Comparison of ENCODE assay signal across 10 cellular contexts in genomic region chr7:98399462-98399861, GRCh38. TPM values are rescaled to one million over a fixed set of nuclear protein-coding genes. Genes with fewer than 3 reads are reported as not detected.
DNase-seq lines count a peak whose midpoint lies in the region; ATAC-seq, FAIRE-seq and TF ChIP-seq lines count a peak whose summit lies in the region.
"Had no signal": no experiment of that assay in that cellular context is flagged by ENCODE, and none has a peak within 500 bp of the region (broad histone marks: within the 10 kb centered on the region; RNA-seq: fewer than 3 reads in every experiment).

No MANE protein-coding gene starts in this region.

- ATAC-seq in GM19467 (IDR thresholded peaks at IDR 0.05; ENCODE audit: unreplicated experiment), result no peak

- no peaks in the 10 kb centered on the region for H3K36me3 Mint-ChIP-seq in activated naive CD4-positive, alpha-beta T cell treated with anti-CD3 and anti-CD28 coated beads, Interleukin-2, amount 50 U/mL, for 24 hours
- no peaks in the 10 kb centered on the region for H3K36me3 Mint-ChIP-seq in activated T-helper 1 cell treated with anti-CD3 and anti-CD28 coated beads, Interleukin-12 subunit alpha, Interleukin-12 subunit beta, Interleukin-2, Interleukin-4 antibody, amounts not matched to agents 30 ng/mL and 10 ng/mL and 1 ng/mL, durations not matched to agents 14 hours and 24 hours and 36 hours (ENCODE audit: low read depth)

- H3K36me3 ChIP-seq in keratinocyte (ENCODE audit: control insufficient read depth in 2 of 2, extremely low read depth in 1 of 2, insufficient read depth in 2 of 2, low read length in 2 of 2) (peaks cover 0 to 1% of the 10 kb centered on the region in 2 experiments), suprapubic skin (no peaks in the 10 kb centered on the region)

- dilution Hi-C loops in keratinocyte (cut with MboI; ENCODE audit: extremely low pct_ligation_motif_present, low sequenced_read_pairs), result no loop called here

- DNase-seq in activated naive CD4-positive, alpha-beta T cell treated with anti-CD3 and anti-CD28 coated beads, Interleukin-2, amount 50 U/mL, for 16 hours, result no peak
- DNase-seq in activated T-helper 1 cell treated with anti-CD3 and anti-CD28 coated beads, Interleukin-12 subunit alpha, Interleukin-12 subunit beta, Interleukin-2, Interleukin-4 antibody, amounts not matched to agents 30 ng/mL and 10 ng/mL and 1 ng/mL, durations not matched to agents 14 hours and 24 hours and 36 hours (ENCODE audit: low spot score), result no peak
- DNase-seq in keratinocyte (ENCODE audit: low read depth, low spot score) (no peak), suprapubic skin (ENCODE audit: low spot score in 2 of 2) (no peak), medulla oblongata (ENCODE audit: extremely low spot score) (no peak)
- no peak for DNase-seq in stimulated activated CD4-positive, alpha-beta T cell treated with anti-CD3 and anti-CD28 coated beads, Interleukin-2, amount 100 ng/mL, for 48 hours
- DNase-seq: DMS79 treated with DMSO at 0.1 percent for 48 hours had no signal

- no peak for TF ChIP-seq EP300 in suprapubic skin (IDR thresholded peaks at IDR 0.05)

- no peak for FAIRE-seq in keratinocyte (lab: Jason Lieb, UNC)

- H3K4me1 Mint-ChIP-seq in activated naive CD4-positive, alpha-beta T cell treated with anti-CD3 and anti-CD28 coated beads, Interleukin-2, amount 50 U/mL, for 24 hours, result peaks cover 12% of the 10 kb centered on the region
- H3K4me1 Mint-ChIP-seq in activated T-helper 1 cell treated with anti-CD3 and anti-CD28 coated beads, Interleukin-12 subunit alpha, Interleukin-12 subunit beta, Interleukin-2, Interleukin-4 antibody, amounts not matched to agents 30 ng/mL and 10 ng/mL and 1 ng/mL, durations not matched to agents 14 hours and 24 hours and 36 hours (ENCODE audit: low read depth), result peaks cover 9% of the 10 kb centered on the region

- no peak overlapping the region for H2AFZ ChIP-seq in keratinocyte (ENCODE audit: control insufficient read depth, low read length)

- H3K9me1 ChIP-seq in keratinocyte (ENCODE audit: control insufficient read depth, extremely low read depth, insufficient read depth, low read length), result no peaks in the 10 kb centered on the region

- WGBS in suprapubic skin, result 16% methylated on average over 7 of the region's 7 CpGs

- H3K27me3 Mint-ChIP-seq in activated naive CD4-positive, alpha-beta T cell treated with anti-CD3 and anti-CD28 coated beads, Interleukin-2, amount 50 U/mL, for 24 hours, result peaks cover 3% of the 10 kb centered on the region
- H3K27me3 Mint-ChIP-seq in activated T-helper 1 cell treated with anti-CD3 and anti-CD28 coated beads, Interleukin-12 subunit alpha, Interleukin-12 subunit beta, Interleukin-2, Interleukin-4 antibody, amounts not matched to agents 30 ng/mL and 10 ng/mL and 1 ng/mL, durations not matched to agents 14 hours and 24 hours and 36 hours (ENCODE audit: insufficient read depth), result peaks cover 29% of the 10 kb centered on the region

- peak overlapping the region; percentile 67 for H3K4me3 Mint-ChIP-seq in activated naive CD4-positive, alpha-beta T cell treated with anti-CD3 and anti-CD28 coated beads, Interleukin-2, amount 50 U/mL, for 24 hours
- H3K4me3 Mint-ChIP-seq in activated T-helper 1 cell treated with anti-CD3 and anti-CD28 coated beads, Interleukin-12 subunit alpha, Interleukin-12 subunit beta, Interleukin-2, Interleukin-4 antibody, amounts not matched to agents 30 ng/mL and 10 ng/mL and 1 ng/mL, durations not matched to agents 14 hours and 24 hours and 36 hours, result peak overlapping the region; percentile 42

- H3K27ac ChIP-seq in keratinocyte (ENCODE audit: control insufficient read depth, insufficient read depth, low read length) (peak overlapping the region; percentile 94), suprapubic skin (peak overlapping the region; percentile 30)
- H3K27ac ChIP-seq: SK-N-MC had no signal

- H3K9ac ChIP-seq in keratinocyte (ENCODE audit: control insufficient read depth, extremely low read depth, insufficient read depth, low read length), result peak overlapping the region; percentile 89

- H3K4me1 ChIP-seq in keratinocyte (ENCODE audit: control insufficient read depth, extremely low read depth, insufficient read depth, low read length) (peaks cover 7% of the 10 kb centered on the region), suprapubic skin (peaks cover 17% of the 10 kb centered on the region)

- peak overlapping the region; percentile 94 for H3K4me2 ChIP-seq in keratinocyte (ENCODE audit: control insufficient read depth, extremely low read depth, insufficient read depth, low read depth, low read length)

- H3K4me3 ChIP-seq in keratinocyte (ENCODE audit: control insufficient read depth in 2 of 3, extremely low read depth in 1 of 3, insufficient read depth in 2 of 3, low read depth in 1 of 3, low read length in 3 of 3) (peak overlapping the region; percentile 83 to 95 (median 90)), suprapubic skin (peak overlapping the region; percentile 74)
- H3K4me3 ChIP-seq: SK-N-MC had no signal

- H4K20me1 ChIP-seq in keratinocyte (ENCODE audit: control insufficient read depth, extremely low read depth, insufficient read depth, low read length), result peaks cover 4% of the 10 kb centered on the region

- no peak for TF ChIP-seq POLR2A in suprapubic skin (IDR thresholded peaks at IDR 0.05)

- no peaks in the 10 kb centered on the region for H3K9me3 Mint-ChIP-seq in activated naive CD4-positive, alpha-beta T cell treated with anti-CD3 and anti-CD28 coated beads, Interleukin-2, amount 50 U/mL, for 24 hours
- H3K9me3 Mint-ChIP-seq in activated T-helper 1 cell treated with anti-CD3 and anti-CD28 coated beads, Interleukin-12 subunit alpha, Interleukin-12 subunit beta, Interleukin-2, Interleukin-4 antibody, amounts not matched to agents 30 ng/mL and 10 ng/mL and 1 ng/mL, durations not matched to agents 14 hours and 24 hours and 36 hours, result no peaks in the 10 kb centered on the region

- H3K27ac Mint-ChIP-seq in activated naive CD4-positive, alpha-beta T cell treated with anti-CD3 and anti-CD28 coated beads, Interleukin-2, amount 50 U/mL, for 24 hours, result peak overlapping the region; percentile 62
- peak overlapping the region; percentile 31 for H3K27ac Mint-ChIP-seq in activated T-helper 1 cell treated with anti-CD3 and anti-CD28 coated beads, Interleukin-12 subunit alpha, Interleukin-12 subunit beta, Interleukin-2, Interleukin-4 antibody, amounts not matched to agents 30 ng/mL and 10 ng/mL and 1 ng/mL, durations not matched to agents 14 hours and 24 hours and 36 hours

- intact Hi-C loops in activated T-helper 1 cell treated with anti-CD3 and anti-CD28 coated beads, Interleukin-12 subunit alpha, Interleukin-12 subunit beta, Interleukin-2, Interleukin-4 antibody, amounts not matched to agents 30 ng/mL and 10 ng/mL and 1 ng/mL, durations not matched to agents 14 hours and 24 hours and 36 hours (cut with micrococcal nuclease), result no loop called here

- peaks cover 56% of the 10 kb centered on the region for H3K79me2 ChIP-seq in keratinocyte (ENCODE audit: control insufficient read depth, insufficient read depth, low read length)

- H3K27me3 ChIP-seq in keratinocyte (ENCODE audit: control insufficient read depth, extremely low read depth, insufficient read depth, low read length) (no peaks in the 10 kb centered on the region), suprapubic skin (peaks cover 25% of the 10 kb centered on the region)

- TF ChIP-seq CTCF in keratinocyte (optimal IDR thresholded peaks at IDR 0.05 in 1 of 3, IDR thresholded peaks at IDR 0.05 in 1 of 3, conservative IDR thresholded peaks at IDR 0.05 in 1 of 3; ENCODE audit: extremely low read depth in 1 of 3, insufficient read depth in 2 of 3, low read length in 3 of 3) (no peak), suprapubic skin (IDR thresholded peaks at IDR 0.05) (no peak)

- H3K9me3 ChIP-seq in keratinocyte (ENCODE audit: control insufficient read depth, low read depth, low read length) (no peaks in the 10 kb centered on the region), suprapubic skin (no peaks in the 10 kb centered on the region)

RNA-seq across cellular contexts. Expression of gene BAIAP2L1, which starts 1.4 kb away (rescaled TPM):
- 1.7 and 2.7 TPM in 2 replicates for total RNA-seq in activated T-helper 1 cell treated with anti-CD3 and anti-CD28 coated beads, Interleukin-12 subunit alpha, Interleukin-12 subunit beta, Interleukin-2, Interleukin-4 antibody, amounts not matched to agents 30 ng/mL and 10 ng/mL and 1 ng/mL, durations not matched to agents 14 hours and 24 hours and 36 hours
- 38.7 to 49.0 TPM (median 41.7 TPM) in 3 replicates for polyA plus RNA-seq in keratinocyte
- polyA plus RNA-seq in keratinocyte (2011; ENCODE audit: low read depth), result 73.3 TPM
- polyA plus RNA-seq in keratinocyte (2011; cell fraction: cytosol; rRNA removed), result 45.4 and 52.2 TPM in 2 replicates
- 86.6 and 102 TPM in 2 replicates for polyA plus RNA-seq in keratinocyte (2011; cell fraction: nucleus; rRNA removed)
- 35.6 and 40.3 TPM in 2 replicates for polyA plus RNA-seq in keratinocyte (2012; ENCODE audit: low replicate concordance)
- 39.6 to 50.3 TPM (median 42.2 TPM) in 3 replicates for polyA minus RNA-seq in keratinocyte
- polyA minus RNA-seq in keratinocyte (2011; cell fraction: cytosol; rRNA and poly(A)+ RNA removed), result 33.2 TPM
- polyA minus RNA-seq in keratinocyte (2011; cell fraction: nucleus; rRNA and poly(A)+ RNA removed), result 34.5 and 47.5 TPM in 2 replicates
- 10 to 100 TPM; 24.3 to 28.2 (median 26.9) TPM for total RNA-seq in suprapubic skin
